Comparison of ENCODE assay signal across 9 cellular contexts in the genomic region with DNA sequence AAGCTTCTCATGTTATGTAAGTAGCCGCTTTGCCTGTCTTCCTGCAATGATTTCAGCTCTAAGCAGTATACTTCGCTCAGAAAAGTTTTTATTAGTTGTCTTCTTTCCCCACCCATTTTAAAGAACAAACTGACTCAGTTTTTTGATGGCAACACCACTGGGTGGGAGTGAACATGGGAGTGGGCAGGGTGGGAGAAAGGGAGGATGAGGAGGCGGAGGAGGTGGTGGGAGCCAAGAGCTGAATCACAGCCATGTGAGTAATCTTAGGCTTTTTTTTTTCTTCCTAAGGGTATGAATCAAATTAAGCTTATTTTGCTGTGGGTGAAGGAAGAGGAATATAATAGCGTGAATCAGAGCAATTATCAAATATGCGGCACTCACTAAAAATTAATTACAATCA.
DNase-seq lines count a peak whose midpoint lies in the region; ATAC-seq, FAIRE-seq and TF ChIP-seq lines count a peak whose summit lies in the region.
"Had no signal": no experiment of that assay in that cellular context is flagged by ENCODE, and none has a peak within 500 bp of the region (broad histone marks: within the 10 kb centered on the region; RNA-seq: fewer than 3 reads in every experiment).

No MANE protein-coding gene starts in this region.

- FAIRE-seq in GM12891 (lab: Jason Lieb, UNC), result peak; percentile 45
- FAIRE-seq: GM12878 had no signal

- H3K79me2 ChIP-seq in hepatocyte, result peaks cover 39% of the 10 kb centered on the region

- ATAC-seq in Panc1, result no peak
- ATAC-seq: GM12878, left lobe of liver had no signal

- POLR2A ChIA-PET in Panc1 (lab: Charles Lee), result interaction anchor here (1.1 kb wide), 1 partner anchor 27 kb away, joined by 5 read pairs; no protein-coding TSS in a partner anchor

- H3K4me3 ChIP-seq in Panc1 (ENCODE audit: low read depth in 2 of 2, low read length in 2 of 2) (peak overlapping the region in 1 of 2 experiments; percentile 20; a peak in 1 of 4 replicates), epithelial cell of esophagus (ENCODE audit: low read length) (no peak overlapping the region), skeletal muscle cell (ENCODE audit: low read depth, low read length) (peak overlapping the region; percentile 7), hepatocyte (no peak overlapping the region)
- H3K4me3 ChIP-seq: GM12878 had no signal

- H3K4me1 ChIP-seq in Panc1 (ENCODE audit: control insufficient read depth, insufficient read depth, low read length) (peaks cover 46% of the 10 kb centered on the region), hepatocyte (ENCODE audit: insufficient read depth) (peaks cover 9% of the 10 kb centered on the region)

- H3K27ac ChIP-seq in Panc1 (ENCODE audit: low read length) (peak overlapping the region; percentile 94), hepatocyte (no peak overlapping the region)

- no peaks in the 10 kb centered on the region for H3K9me2 ChIP-seq in hepatocyte (replicated peaks; ENCODE audit: insufficient read depth)

- H3K36me3 ChIP-seq in Panc1 (ENCODE audit: control insufficient read depth, insufficient read depth, low read length) (no peaks in the 10 kb centered on the region), hepatocyte (replicated peaks; ENCODE audit: insufficient read depth, low read depth) (no peaks in the 10 kb centered on the region)

- H3K27me3 ChIP-seq in Panc1 (ENCODE audit: control insufficient read depth, insufficient read depth, low read length) (no peaks in the 10 kb centered on the region), hepatocyte (no peaks in the 10 kb centered on the region)

- no peak overlapping the region for H2AFZ ChIP-seq in hepatocyte

- H3K4me2 ChIP-seq in hepatocyte, result no peak overlapping the region

- CTCF ChIA-PET in Panc1 (lab: Charles Lee), result interaction anchor here (0.6 to 0.8 kb wide), 3 partner anchors 26 to 130 kb away, joined by 4 to 9 read pairs (median 4); no protein-coding TSS in a partner anchor

- H4K20me1 ChIP-seq in hepatocyte (ENCODE audit: insufficient read depth, poor library complexity, severe bottlenecking), result peaks cover 3% of the 10 kb centered on the region

- DNase-seq in GM12891 (ENCODE audit: insufficient read length, low spot score) (no peak), Panc1 (ENCODE audit: low read depth, low spot score) (no peak), epithelial cell of esophagus (ENCODE audit: low read depth) (peak; percentile 84), skeletal muscle cell (ENCODE audit: low read depth) (peak; percentile 82), NAMALWA (ENCODE audit: low spot score) (no peak), cerebellar nuclear complex (lab: John Stamatoyannopoulos, UW) (no peak), hepatocyte (ENCODE audit: low spot score) (no peak)

- intact Hi-C loops in Panc1 (cut with micrococcal nuclease; ENCODE audit: unreplicated experiment), result no loop called here

- in situ Hi-C loops in Panc1 (cut with HindIII; ENCODE audit: low pct_unique_long_range_greater_than_20kb, low sequenced_read_pairs), result no loop called here

- TF ChIP-seq POLR2A in GM12891 (IDR thresholded peaks at IDR 0.05; ENCODE audit: low read depth, low read length), result no peak

- no peak for TF ChIP-seq CTCF in Panc1 (IDR thresholded peaks at IDR 0.05)
- no peak for TF ChIP-seq CTCF in epithelial cell of esophagus (IDR thresholded peaks at IDR 0.05; ENCODE audit: insufficient read depth, low read depth, low read length, missing control alignments)
- no peak for TF ChIP-seq CTCF in hepatocyte (IDR thresholded peaks at IDR 0.05; ENCODE audit: poor library complexity)

- BruUV-seq in Panc1 (replicated peaks; lab: Mats Ljungman, UMichigan), result no TSS peak

- WGBS in hepatocyte (ENCODE audit: low lambda C conversion rate, missing lambda C conversion rate), result 66% methylated on average over 5 of the region's 5 CpGs

- no peaks in the 10 kb centered on the region for H3K9me3 ChIP-seq in Panc1 (ENCODE audit: control insufficient read depth, insufficient read depth, low read depth, low read length)
- H3K9me3 ChIP-seq in hepatocyte (ENCODE audit: low read depth), result no peaks in the 10 kb centered on the region

TF ChIP-seq in GM12891, 5 proteins besides CTCF, POLR2A, EP300 and RAD21:
- no peak for TF ChIP-seq POU2F2 (IDR thresholded peaks at IDR 0.05; ENCODE audit: low read depth, low read length)
TF ChIP-seq in GM12891: peak in this region for 0.

Comparison
In these comparisons a context has a peak if more than half of its experiments do, and no peak if none do; other contexts are left out.
1. DNase-seq: peak in epithelial cell of esophagus (single experiment) and skeletal muscle cell (single experiment); none in GM12891 (single experiment), Panc1 (single experiment), NAMALWA (single experiment), cerebellar nuclear complex (0 of 2) and hepatocyte (single experiment).